ENCODE assay signal across 10 cellular contexts in genomic region chr2:196149926-196150325, GRCh38. TPM values are rescaled to one million over a fixed set of nuclear protein-coding genes. Genes with fewer than 3 reads are reported as not detected.
DNase-seq lines count a peak whose midpoint lies in the region; TF ChIP-seq lines count a peak whose summit lies in the region.
"Had no signal": no experiment of that assay in that cellular context is flagged by ENCODE, and none has a peak within 500 bp of the region (broad histone marks: within the 10 kb centered on the region; RNA-seq: fewer than 3 reads in every experiment).

No MANE protein-coding gene starts in this region.

- 39 to 72% methylated on average over 3 of the region's 3 CpGs for WGBS in sigmoid colon, 2 donors
- WGBS in mammary epithelial cell (ENCODE audit: low coverage, missing lambda C conversion rate): 100% methylated on average over 3 of the region's 3 CpGs

- peaks cover 69% of the 10 kb centered on the region for H3K4me1 Mint-ChIP-seq in T-helper 2 cell treated with Interferon-gamma antibody and Interleukin-4, amounts not matched to agents 5 μg/mL and 100 μg/mL, for 36 hours (ENCODE audit: low read depth)
- H3K4me1 Mint-ChIP-seq in HFFc6 (ENCODE audit: low read depth): peaks cover 13% of the 10 kb centered on the region

- H3K27me3 Mint-ChIP-seq in T-helper 2 cell treated with Interferon-gamma antibody and Interleukin-4, amounts not matched to agents 5 μg/mL and 100 μg/mL, for 36 hours (ENCODE audit: low read depth): no peaks in the 10 kb centered on the region
- H3K27me3 Mint-ChIP-seq in HFFc6 (ENCODE audit: insufficient read depth): peaks cover 2% of the 10 kb centered on the region; the same call in 1 of the 2 replicates

- H3K4me1 ChIP-seq in OCI-LY1 (ENCODE audit: insufficient read depth, low read length, severe bottlenecking) (peaks cover 19% of the 10 kb centered on the region), neutrophil (ENCODE audit: control insufficient read depth in 1 of 2, insufficient read depth in 1 of 2, low read depth in 1 of 2, low read length in 1 of 2) (peaks cover 11 to 33% of the 10 kb centered on the region in 2 experiments), sigmoid colon (no peaks in the 10 kb centered on the region), mammary epithelial cell (ENCODE audit: insufficient read depth, low read length) (no peaks in the 10 kb centered on the region)
- H3K4me1 ChIP-seq: right lobe of liver had no signal

- no peaks in the 10 kb centered on the region for H3K9me2 ChIP-seq in OCI-LY1 (ENCODE audit: low read depth, low read length)

- H3K9me3 ChIP-seq in OCI-LY1 (ENCODE audit: low read length): no peaks in the 10 kb centered on the region
- no peaks in the 10 kb centered on the region for H3K9me3 ChIP-seq in neutrophil
- no peaks in the 10 kb centered on the region for H3K9me3 ChIP-seq in sigmoid colon
- no peaks in the 10 kb centered on the region for H3K9me3 ChIP-seq in mammary epithelial cell (replicated peaks; ENCODE audit: insufficient read depth, low read length)
- H3K9me3 ChIP-seq: right lobe of liver had no signal

- H3K27ac ChIP-seq in OCI-LY1 (ENCODE audit: low read depth, low read length, poor library complexity, severe bottlenecking) (peak overlapping the region; percentile 50), neutrophil (peak overlapping the region; percentile 63), sigmoid colon (no peak overlapping the region), mammary epithelial cell (ENCODE audit: insufficient read depth, low read depth, low read length) (no peak overlapping the region)
- H3K27ac ChIP-seq: right lobe of liver had no signal

- no peak for DNase-seq in T-helper 2 cell treated with Interferon-gamma antibody and Interleukin-4, amounts not matched to agents 5 μg/mL and 100 μg/mL, for 36 hours (ENCODE audit: low spot score)
- DNase-seq in T-helper 2 cell (no peak), HFFc6 (no peak), KG1 (lab: John Stamatoyannopoulos, UW) (no peak), sigmoid colon (no peak), mammary epithelial cell (no peak)
- DNase-seq: anterior cingulate cortex, right lobe of liver had no signal

- no peaks in the 10 kb centered on the region for H4K20me1 ChIP-seq in OCI-LY1 (ENCODE audit: insufficient read depth, low read length)
- no peaks in the 10 kb centered on the region for H4K20me1 ChIP-seq in mammary epithelial cell (ENCODE audit: insufficient read depth, low read length)

- H3K36me3 Mint-ChIP-seq in T-helper 2 cell treated with Interferon-gamma antibody and Interleukin-4, amounts not matched to agents 5 μg/mL and 100 μg/mL, for 36 hours (ENCODE audit: low read depth): peaks cover 87% of the 10 kb centered on the region
- peaks cover 56% of the 10 kb centered on the region for H3K36me3 Mint-ChIP-seq in HFFc6 (ENCODE audit: low read depth)

- peak overlapping the region; percentile 79 for H3K27ac Mint-ChIP-seq in T-helper 2 cell treated with Interferon-gamma antibody and Interleukin-4, amounts not matched to agents 5 μg/mL and 100 μg/mL, for 36 hours
- H3K27ac Mint-ChIP-seq in HFFc6: peak overlapping the region; percentile 29; the same call in 1 of the 2 replicates

- CTCF ChIA-PET in mammary epithelial cell (lab: Charles Lee; ENCODE audit: low non-redundant PET): no interaction called here

- H3K4me2 ChIP-seq in OCI-LY1 (ENCODE audit: low read length): no peak overlapping the region
- no peak overlapping the region for H3K4me2 ChIP-seq in mammary epithelial cell (ENCODE audit: insufficient read depth, low read depth, low read length)

- TF ChIP-seq CTCF in HFFc6 (IDR thresholded peaks at IDR 0.05) (no peak), OCI-LY1 (IDR thresholded peaks at IDR 0.05; ENCODE audit: low read length) (no peak), neutrophil (IDR thresholded peaks at IDR 0.05) (no peak), sigmoid colon (IDR thresholded peaks at IDR 0.05) (no peak), mammary epithelial cell (conservative IDR thresholded peaks at IDR 0.05 in 1 of 2, IDR thresholded peaks at IDR 0.05 in 1 of 2; ENCODE audit: extremely low read depth in 1 of 2, insufficient read depth in 1 of 2, low read depth in 1 of 2, low read length in 2 of 2) (no peak)

- H3K4me3 Mint-ChIP-seq in T-helper 2 cell treated with Interferon-gamma antibody and Interleukin-4, amounts not matched to agents 5 μg/mL and 100 μg/mL, for 36 hours: peak overlapping the region; percentile 53
- no peak overlapping the region for H3K4me3 Mint-ChIP-seq in HFFc6

- no peaks in the 10 kb centered on the region for H3K9me3 Mint-ChIP-seq in T-helper 2 cell treated with Interferon-gamma antibody and Interleukin-4, amounts not matched to agents 5 μg/mL and 100 μg/mL, for 36 hours
- H3K9me3 Mint-ChIP-seq in HFFc6: no peaks in the 10 kb centered on the region

- H3K36me3 ChIP-seq in OCI-LY1 (ENCODE audit: insufficient read depth, low read length): peaks cover 98% of the 10 kb centered on the region
- peaks cover 98% of the 10 kb centered on the region for H3K36me3 ChIP-seq in neutrophil
- H3K36me3 ChIP-seq in sigmoid colon: no peaks in the 10 kb centered on the region
- H3K36me3 ChIP-seq in mammary epithelial cell (ENCODE audit: insufficient read depth, low read length): peaks cover 6% of the 10 kb centered on the region

- H2AFZ ChIP-seq in OCI-LY1 (ENCODE audit: low read length) (no peak overlapping the region), mammary epithelial cell (ENCODE audit: low read depth, low read length) (no peak overlapping the region)

- dilution Hi-C loops in mammary epithelial cell (cut with HindIII; ENCODE audit: low sequenced_read_pairs): no loop called here

- in situ Hi-C loops in mammary epithelial cell (cut with MboI; ENCODE audit: low sequenced_read_pairs in 2 of 2): no loop called here

- TF ChIP-seq EP300 in sigmoid colon (IDR thresholded peaks at IDR 0.05): no peak

- H3K79me2 ChIP-seq in OCI-LY1 (ENCODE audit: insufficient read depth, low read length) (peaks cover 39% of the 10 kb centered on the region), mammary epithelial cell (ENCODE audit: insufficient read depth, low read length) (no peaks in the 10 kb centered on the region)

- H3K9ac ChIP-seq in OCI-LY1 (ENCODE audit: low read length): no peak overlapping the region
- no peak overlapping the region for H3K9ac ChIP-seq in mammary epithelial cell (ENCODE audit: insufficient read depth, low read length)

- H3K27me3 ChIP-seq in OCI-LY1 (ENCODE audit: insufficient read depth, low read length) (no peaks in the 10 kb centered on the region), neutrophil (no peaks in the 10 kb centered on the region), sigmoid colon (no peaks in the 10 kb centered on the region), mammary epithelial cell (ENCODE audit: insufficient read depth, low read length) (no peaks in the 10 kb centered on the region)
- H3K27me3 ChIP-seq: right lobe of liver had no signal

- TF ChIP-seq POLR2A in sigmoid colon (IDR thresholded peaks at IDR 0.05): no peak

- intact Hi-C loops in sigmoid colon (cut with DNase I): no loop called here
- intact Hi-C loops in mammary epithelial cell (cut with micrococcal nuclease): no loop called here

- H3K4me3 ChIP-seq in OCI-LY1 (ENCODE audit: low read depth, low read length, poor library complexity, severe bottlenecking): no peak overlapping the region
- no peak overlapping the region for H3K4me3 ChIP-seq in neutrophil (ENCODE audit: low read depth in 1 of 2, low read length in 1 of 2)
- H3K4me3 ChIP-seq in sigmoid colon: no peak overlapping the region
- H3K4me3 ChIP-seq in mammary epithelial cell (replicated peaks in 1 of 3; ENCODE audit: insufficient read depth in 1 of 3, low read depth in 2 of 3, low read length in 3 of 3): no peak overlapping the region
- H3K4me3 ChIP-seq: right lobe of liver had no signal

- BruUV-seq in mammary epithelial cell (replicated peaks; lab: Mats Ljungman, UMichigan): no TSS peak

- no peaks in the 10 kb centered on the region; the same call in none of the 2 replicates for H3F3A ChIP-seq in OCI-LY1 (ENCODE audit: insufficient read depth, low read length)

RNA-seq across cellular contexts. Expression of gene STK17B, which starts 21.5 kb away (rescaled TPM):
- total RNA-seq in HFFc6 (2021; fragmentation: NEBNext Ultra II Directional; extraction: Animal tissue kit (Norgen Biotek cat#: 25700)): 10 to 100 TPM; 26.7 to 39.8 (median 32.5) TPM
- total RNA-seq in sigmoid colon (10 to 100 TPM in 3 of 4 donors, 1 to 10 TPM in 1; 9.0 to 15.7 (median 12.3) TPM), mammary epithelial cell (10 to 100 TPM in 1 of 2 donors, 1 to 10 TPM in 1; 5.7 to 11.6 TPM)
- polyA plus RNA-seq in sigmoid colon (10 to 100 TPM; 13.2 to 30.7 (median 29.6) TPM), mammary epithelial cell (4.3 TPM)
- polyA minus RNA-seq in mammary epithelial cell: 3.7 TPM

Comparison
In these comparisons a context has a peak if more than half of its experiments do, and no peak if none do; other contexts are left out.
1. H3K27ac ChIP-seq: peak in OCI-LY1 (single experiment) and neutrophil (single experiment); none in sigmoid colon (0 of 4) and mammary epithelial cell (single experiment).